In genomic region chr9:69179037-69179436, GRCh38 we compare ENCODE assay signal across 1 cellular context.
TF ChIP-seq lines count a peak whose summit lies in the region.

No MANE protein-coding gene starts in this region.

TF ChIP-seq in HCT116, 20 proteins besides CTCF, POLR2A, EP300 and RAD21:
- no peak for TF ChIP-seq TCF7L2 (IDR thresholded peaks at IDR 0.05; ENCODE audit: borderline replicate concordance, extremely low read depth, insufficient read depth, insufficient read length)
- no peak for TF ChIP-seq SP1 (IDR thresholded peaks at IDR 0.05; ENCODE audit: low read depth)
- no peak for TF ChIP-seq SIN3A (IDR thresholded peaks at IDR 0.05; ENCODE audit: low read depth)
- TF ChIP-seq, protein P1, sequence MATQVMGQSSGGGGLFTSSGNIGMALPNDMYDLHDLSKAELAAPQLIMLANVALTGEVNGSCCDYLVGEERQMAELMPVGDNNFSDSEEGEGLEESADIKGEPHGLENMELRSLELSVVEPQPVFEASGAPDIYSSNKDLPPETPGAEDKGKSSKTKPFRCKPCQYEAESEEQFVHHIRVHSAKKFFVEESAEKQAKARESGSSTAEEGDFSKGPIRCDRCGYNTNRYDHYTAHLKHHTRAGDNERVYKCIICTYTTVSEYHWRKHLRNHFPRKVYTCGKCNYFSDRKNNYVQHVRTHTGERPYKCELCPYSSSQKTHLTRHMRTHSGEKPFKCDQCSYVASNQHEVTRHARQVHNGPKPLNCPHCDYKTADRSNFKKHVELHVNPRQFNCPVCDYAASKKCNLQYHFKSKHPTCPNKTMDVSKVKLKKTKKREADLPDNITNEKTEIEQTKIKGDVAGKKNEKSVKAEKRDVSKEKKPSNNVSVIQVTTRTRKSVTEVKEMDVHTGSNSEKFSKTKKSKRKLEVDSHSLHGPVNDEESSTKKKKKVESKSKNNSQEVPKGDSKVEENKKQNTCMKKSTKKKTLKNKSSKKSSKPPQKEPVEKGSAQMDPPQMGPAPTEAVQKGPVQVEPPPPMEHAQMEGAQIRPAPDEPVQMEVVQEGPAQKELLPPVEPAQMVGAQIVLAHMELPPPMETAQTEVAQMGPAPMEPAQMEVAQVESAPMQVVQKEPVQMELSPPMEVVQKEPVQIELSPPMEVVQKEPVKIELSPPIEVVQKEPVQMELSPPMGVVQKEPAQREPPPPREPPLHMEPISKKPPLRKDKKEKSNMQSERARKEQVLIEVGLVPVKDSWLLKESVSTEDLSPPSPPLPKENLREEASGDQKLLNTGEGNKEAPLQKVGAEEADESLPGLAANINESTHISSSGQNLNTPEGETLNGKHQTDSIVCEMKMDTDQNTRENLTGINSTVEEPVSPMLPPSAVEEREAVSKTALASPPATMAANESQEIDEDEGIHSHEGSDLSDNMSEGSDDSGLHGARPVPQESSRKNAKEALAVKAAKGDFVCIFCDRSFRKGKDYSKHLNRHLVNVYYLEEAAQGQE (IDR thresholded peaks at IDR 0.05; ENCODE audit: low read depth) = no peak
- TF ChIP-seq ELF1 (IDR thresholded peaks at IDR 0.05; ENCODE audit: borderline replicate concordance, low read depth) = no peak
- TF ChIP-seq, protein P2, sequence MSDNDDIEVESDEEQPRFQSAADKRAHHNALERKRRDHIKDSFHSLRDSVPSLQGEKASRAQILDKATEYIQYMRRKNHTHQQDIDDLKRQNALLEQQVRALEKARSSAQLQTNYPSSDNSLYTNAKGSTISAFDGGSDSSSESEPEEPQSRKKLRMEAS (IDR thresholded peaks at IDR 0.05) = no peak
- TF ChIP-seq POLR2AphosphoS5 (IDR thresholded peaks at IDR 0.05; ENCODE audit: low read depth, low read length) = no peak
- no peak for TF ChIP-seq JUND (IDR thresholded peaks at IDR 0.05)
- TF ChIP-seq EZH2 (IDR thresholded peaks at IDR 0.05) = no peak
- TF ChIP-seq YY1 (IDR thresholded peaks at IDR 0.05; ENCODE audit: extremely low read depth, insufficient replicate concordance, low read depth, low read length) = no peak
- no peak for TF ChIP-seq CBX3 (IDR thresholded peaks at IDR 0.05; ENCODE audit: low read depth)
- no peak for TF ChIP-seq ZNF274 (IDR thresholded peaks at IDR 0.05; ENCODE audit: low read depth, low read length)
- TF ChIP-seq EZH2phosphoT487 (IDR thresholded peaks at IDR 0.05; ENCODE audit: borderline replicate concordance) = no peak
